1 cellular context compared by ENCODE assay signal in genomic region chr2:70304501-70304900, GRCh38.
TF ChIP-seq lines count a peak whose summit lies in the region.

No MANE protein-coding gene starts in this region.

TF ChIP-seq in HEK293T, 16 proteins besides CTCF, POLR2A, EP300 and RAD21:
- TF ChIP-seq PKNOX1 (IDR thresholded peaks at IDR 0.05) (peak; percentile 39; the same call in 1 of the 2 replicates), L3MBTL2 (conservative IDR thresholded peaks at IDR 0.05) (no peak)
